Comparison of ENCODE assay signal across 16 cellular contexts in genomic region chr2:239533917-239534316, GRCh38.
A peak's percentile ranks its signal among the peaks of the same experiment; 100 is the strongest.
DNase-seq lines count a peak whose midpoint lies in the region; ATAC-seq, FAIRE-seq and TF ChIP-seq lines count a peak whose summit lies in the region.
"Had no signal": no experiment of that assay in that cellular context is flagged by ENCODE, and none has a peak within 500 bp of the region (broad histone marks: within the 10 kb centered on the region; RNA-seq: fewer than 3 reads in every experiment).

No MANE protein-coding gene starts in this region.

- TF ChIP-seq CTCF in right atrium auricular region (IDR thresholded peaks at IDR 0.05), result no peak
- no peak for TF ChIP-seq CTCF in fibroblast of the aortic adventitia (IDR thresholded peaks at IDR 0.05; ENCODE audit: insufficient read depth, low read length)
- TF ChIP-seq CTCF in D721Med (IDR thresholded peaks at IDR 0.05; ENCODE audit: insufficient read depth, missing control alignments), result no peak
- TF ChIP-seq CTCF in ascending aorta (IDR thresholded peaks at IDR 0.05), result no peak

- DNase-seq in Right ventricle myocardium inferior (ENCODE audit: missing footprints) (no peak), right atrium auricular region (ENCODE audit: low spot score) (no peak), fibroblast of the aortic adventitia (ENCODE audit: low read depth) (peak; percentile 9), mucosa of gallbladder (ENCODE audit: low spot score) (peak; percentile 72), D721Med (ENCODE audit: insufficient read length, low spot score) (no peak), ascending aorta (ENCODE audit: low spot score in 2 of 2) (no peak), NCI-H82 treated with DMSO at 0.1 percent for 48 hours (lab: John Stamatoyannopoulos, UW; ENCODE audit: unreplicated experiment) (no peak)
- DNase-seq in activated naive CD4-positive, alpha-beta T cell treated with Interleukin-2 at 50 U/mL for 16 hours, result no peak
- DNase-seq: activated naive CD4-positive, alpha-beta T cell treated with anti-CD3 and anti-CD28 coated beads for 36 hours; lower lobe of right lung; small intestine; stimulated activated CD8-positive, alpha-beta memory T cell treated with anti-CD3 and anti-CD28 coated beads, Interleukin-4, amount 100 ng/mL, for 48 hours had no signal

- H3K27me3 ChIP-seq in right atrium auricular region (no peaks in the 10 kb centered on the region), ascending aorta (no peaks in the 10 kb centered on the region)

- peaks cover 0 to 7% of the 10 kb centered on the region in 2 donors for H3K4me1 ChIP-seq in right atrium auricular region
- no peaks in the 10 kb centered on the region for H3K4me1 ChIP-seq in ascending aorta
- H3K4me1 ChIP-seq: lower lobe of right lung, parathyroid adenoma had no signal

- peak; percentile 69 for ATAC-seq in Right ventricle myocardium inferior
- ATAC-seq: lower lobe of right lung had no signal

- H3K9me3 ChIP-seq in right atrium auricular region, result no peaks in the 10 kb centered on the region
- H3K9me3 ChIP-seq in ascending aorta, result peaks cover 0 to 3% of the 10 kb centered on the region in 2 donors

- H3K4me3 ChIP-seq in right atrium auricular region, result no peak overlapping the region
- no peak overlapping the region for H3K4me3 ChIP-seq in fibroblast of the aortic adventitia (ENCODE audit: low read depth, low read length)
- no peak overlapping the region for H3K4me3 ChIP-seq in ascending aorta
- H3K4me3 ChIP-seq: coronary artery, lower lobe of right lung had no signal

- H3K36me3 ChIP-seq in right atrium auricular region (no peaks in the 10 kb centered on the region), ascending aorta (no peaks in the 10 kb centered on the region)
- H3K36me3 ChIP-seq: lower lobe of right lung had no signal

- intact Hi-C loops in Right ventricle myocardium inferior (cut with DNase I), result no loop called here
- intact Hi-C loops in ascending aorta (cut with DNase I), result no loop called here

- FAIRE-seq in D721Med (lab: Jason Lieb, UNC), result no peak
- FAIRE-seq: A204.1, endothelial cell of umbilical vein, small intestine had no signal

- no peak overlapping the region for H3K27ac ChIP-seq in right atrium auricular region
- no peak overlapping the region for H3K27ac ChIP-seq in ascending aorta
- H3K27ac ChIP-seq: coronary artery, lower lobe of right lung, parathyroid adenoma had no signal

Comparison
In these comparisons a context has a peak if more than half of its experiments do, and no peak if none do; other contexts are left out.
1. DNase-seq: peak in fibroblast of the aortic adventitia (single experiment) and mucosa of gallbladder (single experiment); none in Right ventricle myocardium inferior (single experiment), right atrium auricular region (single experiment), D721Med (single experiment), ascending aorta (0 of 2), activated naive CD4-positive, alpha-beta T cell treated with Interleukin-2 at 50 U/mL for 16 hours (single experiment) and NCI-H82 treated with DMSO at 0.1 percent for 48 hours (single experiment).